Comparison of ENCODE assay signal across 1 cellular context in the genomic region with DNA sequence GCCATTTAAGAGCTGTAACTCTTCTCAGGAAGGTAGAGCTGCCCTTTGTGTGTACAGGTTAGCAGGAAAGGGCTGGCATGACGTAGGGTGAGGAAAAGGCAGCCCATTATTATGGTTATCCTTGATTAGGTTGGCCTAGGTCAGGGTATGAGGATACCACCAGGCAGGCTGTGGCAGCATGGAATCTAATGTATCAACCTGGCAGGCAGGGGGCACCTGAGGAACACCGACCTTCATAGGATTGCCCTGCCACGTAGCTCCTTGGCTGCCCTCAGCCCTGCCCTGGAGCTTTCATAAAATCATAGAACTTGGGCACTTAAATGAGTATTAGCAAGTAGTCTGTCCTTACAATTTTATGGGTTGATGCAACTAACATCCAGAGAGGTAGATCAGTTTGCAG.
TF ChIP-seq lines count a peak whose summit lies in the region.

No MANE protein-coding gene starts in this region.

TF ChIP-seq in IMR-90, 13 proteins besides CTCF, POLR2A, EP300 and RAD21:
- no peak for TF ChIP-seq RFX5 (IDR thresholded peaks at IDR 0.05; ENCODE audit: low read depth, low read length)
